In the genomic region with DNA sequence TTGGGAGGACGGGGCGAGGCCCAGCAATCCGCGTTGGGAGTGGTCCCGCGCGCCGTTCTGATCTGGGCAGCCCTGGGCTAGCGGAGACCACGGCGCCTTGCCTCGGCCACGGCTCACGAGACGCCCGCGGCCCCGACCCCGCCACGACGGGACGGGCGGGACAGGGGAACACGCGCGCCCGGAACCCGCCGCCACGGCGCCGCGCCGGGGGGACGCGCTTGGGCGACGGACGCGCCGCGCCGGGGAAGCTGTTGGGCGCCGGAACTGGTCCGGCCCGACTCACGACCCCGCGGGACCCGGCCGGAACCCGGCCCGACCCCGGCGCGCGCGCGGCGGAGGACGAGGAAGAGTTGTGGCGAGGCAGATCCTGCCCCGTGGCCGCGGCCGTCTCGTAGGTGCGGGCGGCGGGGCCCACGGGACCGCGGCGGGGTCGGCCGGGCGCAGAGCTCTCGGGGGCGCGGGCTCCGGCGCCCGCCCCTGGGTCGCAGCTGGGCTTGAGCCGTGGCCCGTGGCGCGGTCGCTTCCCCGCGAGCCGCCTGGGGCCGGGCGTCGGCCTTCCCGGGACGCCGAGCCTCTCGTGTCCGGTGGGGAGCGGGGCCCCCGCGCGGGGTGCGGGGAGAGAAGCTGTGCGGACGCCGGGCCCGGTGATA, we compare ENCODE assay signal across 8 cellular contexts. TPM values are rescaled to one million over a fixed set of nuclear protein-coding genes. Genes with fewer than 3 reads are reported as not detected.
A peak's percentile ranks its signal among the peaks of the same experiment; 100 is the strongest.
DNase-seq lines count a peak whose midpoint lies in the region; ATAC-seq and TF ChIP-seq lines count a peak whose summit lies in the region.

A gene (plus strand): TSS at position 251 of the 650 bp plus-strand sequence. CDS start 6,830 bp downstream, outside the sequence.

- no peak for TF ChIP-seq CTCF in AG04450 (IDR thresholded peaks at IDR 0.05; ENCODE audit: low read depth, low read length)

- H3K27me3 ChIP-seq in AG04450 (ENCODE audit: control insufficient read depth, insufficient read depth, low read length), result peaks cover 29% of the 10 kb centered on the region

- H3K27ac ChIP-seq in AG04450 (ENCODE audit: low read depth, low read length) (no peak within 1 kb of the TSS), KOPT-K1 (ENCODE audit: low read depth, low read length, poor library complexity, severe bottlenecking) (peak within 1 kb of the TSS; percentile 93)

- H3K9me3 ChIP-seq in AG04450 (ENCODE audit: control insufficient read depth, insufficient read depth, low read length) (no peaks in the 10 kb centered on the region), KOPT-K1 (ENCODE audit: insufficient read depth, low read length, poor library complexity, severe bottlenecking) (no peaks in the 10 kb centered on the region)

- H3K4me3 ChIP-seq in AG04450 (ENCODE audit: low read depth, low read length), result peak within 1 kb of the TSS; percentile 79

- peak; percentile 63 for ATAC-seq in GM18909 (IDR thresholded peaks at IDR 0.05; ENCODE audit: poor library complexity, unreplicated experiment)

- POLR2A ChIA-PET in AG04450 (lab: Yijun Ruan, JAX), result interaction anchor here (0.6 to 0.8 kb wide), 3 partner anchors 17 to 124 kb away, joined by 3 read pairs; a partner anchor contains a TSS

- CTCF ChIA-PET in AG04450 (lab: Charles Lee), result interaction anchor here (1.8 kb wide), 1 partner anchor 236 kb away, joined by 4 read pairs; no protein-coding TSS in a partner anchor

- DNase-seq in AG04450 (ENCODE audit: low read depth, low spot score) (no peak), cerebellum (ENCODE audit: low spot score) (peak; percentile 74), kidney glomerular epithelial cell (lab: John Stamatoyannopoulos, UW) (peak; percentile 15), NCI-H1436 treated with DMSO at 0.1 percent for 48 hours (lab: John Stamatoyannopoulos, UW) (no peak)
- DNase-seq in activated CD4-positive, CD25-positive, alpha-beta regulatory T cell treated with anti-CD3 and anti-CD28 coated beads, Interleukin-2, amount 50 U/mL, for 72 hours, result peak; percentile 72
- DNase-seq in stimulated activated CD4-positive, alpha-beta T cell treated with anti-CD3 and anti-CD28 coated beads, Interleukin-15, amount 100 ng/mL, for 48 hours (ENCODE audit: low read depth in 2 of 2), result peak; percentile 43 to 55

- peaks cover 4% of the 10 kb centered on the region; the same call in 1 of the 2 replicates for H3K36me3 ChIP-seq in KOPT-K1 (ENCODE audit: insufficient read depth, low read length)

RNA-seq across cellular contexts. Expression of the gene that starts here (rescaled TPM):
- 11.0 and 11.2 TPM in 2 replicates for polyA plus RNA-seq in AG04450 (2011; rRNA removed)
- polyA minus RNA-seq in AG04450 (2011; rRNA and poly(A)+ RNA removed), result 17.5 and 26.8 TPM in 2 replicates
- total RNA-seq in cerebellum, result 16.6 TPM

Comparison
In these comparisons a context has a peak if more than half of its experiments do, and no peak if none do; other contexts are left out.
1. DNase-seq: peak in activated CD4-positive, CD25-positive, alpha-beta regulatory T cell treated with anti-CD3 and anti-CD28 coated beads, Interleukin-2, amount 50 U/mL, for 72 hours (single experiment), cerebellum (single experiment), kidney glomerular epithelial cell (single experiment) and stimulated activated CD4-positive, alpha-beta T cell treated with anti-CD3 and anti-CD28 coated beads, Interleukin-15, amount 100 ng/mL, for 48 hours (2 of 2); none in AG04450 (single experiment) and NCI-H1436 treated with DMSO at 0.1 percent for 48 hours (single experiment).